Comparison of ENCODE assay signal across 1 cellular context in genomic region chr12:120225200-120225558, GRCh38.
TF ChIP-seq lines count a peak whose summit lies in the region.

No MANE protein-coding gene starts in this region.

TF ChIP-seq in IMR-90, 13 proteins besides CTCF, POLR2A, EP300 and RAD21:
- no peak for TF ChIP-seq RFX5 (IDR thresholded peaks at IDR 0.05; ENCODE audit: low read depth, low read length)
- TF ChIP-seq MXI1 (IDR thresholded peaks at IDR 0.05; ENCODE audit: borderline replicate concordance, low read depth, low read length), result no peak
- no peak for TF ChIP-seq ELK1 (IDR thresholded peaks at IDR 0.05; ENCODE audit: borderline replicate concordance, low read depth, low read length)
- TF ChIP-seq USF2 (IDR thresholded peaks at IDR 0.05; ENCODE audit: low read depth, low read length), result no peak
- no peak for TF ChIP-seq CEBPB (IDR thresholded peaks at IDR 0.05; ENCODE audit: low read depth, low read length)
- no peak for TF ChIP-seq MAZ (IDR thresholded peaks at IDR 0.05; ENCODE audit: borderline replicate concordance, low read depth, low read length)
- TF ChIP-seq BHLHE40 (IDR thresholded peaks at IDR 0.05; ENCODE audit: low read depth, low read length), result no peak
- TF ChIP-seq RCOR1 (IDR thresholded peaks at IDR 0.05; ENCODE audit: insufficient replicate concordance, low read length), result no peak
- TF ChIP-seq FOS (IDR thresholded peaks at IDR 0.05; ENCODE audit: low read depth, low read length), result no peak
- TF ChIP-seq SMC3 (IDR thresholded peaks at IDR 0.05; ENCODE audit: low read depth, low read length), result no peak
- TF ChIP-seq NFE2L2 (IDR thresholded peaks at IDR 0.05; ENCODE audit: low read depth, low read length), result no peak
- no peak for TF ChIP-seq MAFK (IDR thresholded peaks at IDR 0.05; ENCODE audit: low read depth, low read length)
- no peak for TF ChIP-seq CHD1 (IDR thresholded peaks at IDR 0.05; ENCODE audit: low read depth, low read length)
